23 cellular contexts compared by ENCODE assay signal in the genomic region with DNA sequence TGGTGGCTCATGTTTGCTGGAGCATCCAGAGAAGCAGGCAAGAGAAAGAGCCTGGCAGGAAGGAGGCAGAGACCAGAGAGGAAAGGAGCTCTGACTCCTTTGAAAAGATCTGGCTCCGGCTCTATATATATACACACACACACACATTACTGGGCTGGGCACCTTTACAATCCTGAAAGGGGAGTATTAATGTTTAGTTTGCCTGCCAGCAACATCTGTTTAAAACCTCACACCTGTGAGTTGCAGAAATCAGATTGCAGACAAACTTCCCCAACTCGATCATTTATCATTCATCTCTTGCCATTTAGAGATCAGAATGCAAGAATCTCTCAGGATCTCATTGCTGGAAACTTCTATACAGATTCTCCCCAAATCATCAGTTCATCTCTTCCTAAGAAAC. TPM values are rescaled to one million over a fixed set of nuclear protein-coding genes. Genes with fewer than 3 reads are reported as not detected.
DNase-seq lines count a peak whose midpoint lies in the region; TF ChIP-seq lines count a peak whose summit lies in the region.
"Had no signal": no experiment of that assay in that cellular context is flagged by ENCODE, and none has a peak within 500 bp of the region (broad histone marks: within the 10 kb centered on the region; RNA-seq: fewer than 3 reads in every experiment).

Gene KRT77, minus strand, starts transcription at position 101 of the 400 bp plus-strand sequence. Its CDS starts 90 bp downstream, at position 11.

- TF ChIP-seq CTCF in lower leg skin (IDR thresholded peaks at IDR 0.05), result no peak

- intact Hi-C loops in lower leg skin (cut with DNase I; ENCODE audit: low total_unique reads), result no loop called here
- intact Hi-C loops in posterior vena cava (cut with DNase I), result no loop called here

- no peaks in the 10 kb centered on the region for H3K36me3 Mint-ChIP-seq in activated naive CD4-positive, alpha-beta T cell treated with anti-CD3 and anti-CD28 coated beads, Interleukin-2, amount 50 U/mL, for 24 hours
- H3K36me3 Mint-ChIP-seq: CD8-positive, alpha-beta T cell had no signal

- H3K4me3 Mint-ChIP-seq in activated naive CD4-positive, alpha-beta T cell treated with anti-CD3 and anti-CD28 coated beads, Interleukin-2, amount 50 U/mL, for 24 hours, result no peak within 1 kb of the TSS
- H3K4me3 Mint-ChIP-seq: B cell; CD4-positive, alpha-beta T cell; CD8-positive, alpha-beta T cell had no signal

- no peak for TF ChIP-seq POLR2A in lower leg skin (IDR thresholded peaks at IDR 0.05)

- H3K4me3 ChIP-seq in lower leg skin (ENCODE audit: low read depth, poor library complexity, severe bottlenecking), result no peak within 1 kb of the TSS
- H3K4me3 ChIP-seq: A549; BLaER1 treated with 17β-estradiol and CSF1 and Interleukin-3, amounts not matched to agents 10 nM and 100 nM; GM12878 had no signal

- H3K4me1 Mint-ChIP-seq in activated naive CD4-positive, alpha-beta T cell treated with anti-CD3 and anti-CD28 coated beads, Interleukin-2, amount 50 U/mL, for 24 hours, result peaks cover 26% of the 10 kb centered on the region
- H3K4me1 Mint-ChIP-seq: B cell had no signal

- DNase-seq in activated naive CD4-positive, alpha-beta T cell (lab: John Stamatoyannopoulos, UW), result no peak
- DNase-seq in lower leg skin (ENCODE audit: low spot score in 2 of 2) (no peak), posterior vena cava (ENCODE audit: low spot score) (peak; percentile 11), T-helper 2 cell (no peak), ecto neural progenitor cell (ENCODE audit: low spot score) (no peak), HPDE6-E6E7 (ENCODE audit: extremely low spot score) (no peak)
- DNase-seq: AML-193; Caco-2; Calu3; CD4-positive, alpha-beta T cell; CD8-positive, alpha-beta T cell; DMS79; DND-41; EL; GDM1 had no signal

- peak within 1 kb of the TSS; percentile 35 for H3K27ac Mint-ChIP-seq in activated naive CD4-positive, alpha-beta T cell treated with anti-CD3 and anti-CD28 coated beads, Interleukin-2, amount 50 U/mL, for 24 hours
- H3K27ac Mint-ChIP-seq: B cell; CD4-positive, alpha-beta T cell; CD8-positive, alpha-beta T cell had no signal

- no peaks in the 10 kb centered on the region for H3K9me3 Mint-ChIP-seq in activated naive CD4-positive, alpha-beta T cell treated with anti-CD3 and anti-CD28 coated beads, Interleukin-2, amount 50 U/mL, for 24 hours
- H3K9me3 Mint-ChIP-seq: CD4-positive, alpha-beta T cell; CD8-positive, alpha-beta T cell had no signal

- WGBS in lower leg skin, 2 donors, result 43 to 46% methylated on average over 2 of the region's 2 CpGs

- no peaks in the 10 kb centered on the region for H3K27me3 Mint-ChIP-seq in activated naive CD4-positive, alpha-beta T cell treated with anti-CD3 and anti-CD28 coated beads, Interleukin-2, amount 50 U/mL, for 24 hours
- H3K27me3 Mint-ChIP-seq: CD4-positive, alpha-beta T cell had no signal

RNA-seq across cellular contexts. Expression of gene KRT77, which starts in this region (rescaled TPM):
- 100 to 1,000 TPM; 122 to 659 (median 243) TPM for total RNA-seq in lower leg skin
- total RNA-seq in posterior vena cava, result not detected
- total RNA-seq: A172; B cell; Caco-2; Calu3; CD8-positive, alpha-beta T cell; Daoy; G401; GM12878 had no signal

Comparison
In these comparisons a context has a peak if more than half of its experiments do, and no peak if none do; other contexts are left out.
1. RNA of gene KRT77 (total RNA-seq): 122 to 659 TPM in lower leg skin; not detected in posterior vena cava; every median in the first group is over 100 times any median in the second.
2. Peak in DNase-seq in posterior vena cava; RNA of the gene not detected or under 1 TPM.